In genomic region chr3:50588759-50589433, GRCh38 we compare ENCODE assay signal across 13 cellular contexts. TPM values are rescaled to one million over a fixed set of nuclear protein-coding genes. Genes with fewer than 3 reads are reported as not detected.
DNase-seq lines count a peak whose midpoint lies in the region; ATAC-seq and TF ChIP-seq lines count a peak whose summit lies in the region.
"Had no signal": no experiment of that assay in that cellular context is flagged by ENCODE, and none has a peak within 500 bp of the region (broad histone marks: within the 10 kb centered on the region; RNA-seq: fewer than 3 reads in every experiment).

No MANE protein-coding gene starts in this region.

- no peak overlapping the region for H3K4me3 ChIP-seq in HEK293 (ENCODE audit: low read depth, low read length)
- no peak overlapping the region for H3K4me3 ChIP-seq in mesenchymal stem cell (ENCODE audit: insufficient read depth in 1 of 2, low read depth in 1 of 2, low read length in 2 of 2)
- no peak overlapping the region for H3K4me3 ChIP-seq in coronary artery
- H3K4me3 ChIP-seq in HAP-1, result no peak overlapping the region
- H3K4me3 ChIP-seq: esophagus squamous epithelium, skin epidermis had no signal

- H3K4me3 Mint-ChIP-seq in CD4-positive, alpha-beta T cell, result peak overlapping the region; percentile 42
- peak overlapping the region; percentile 42 for H3K4me3 Mint-ChIP-seq in activated naive CD8-positive, alpha-beta T cell treated with anti-CD3 and anti-CD28 coated beads for 36 hours

- H2AK5ac ChIP-seq in mesenchymal stem cell (ENCODE audit: low read length, severe bottlenecking), result no peak overlapping the region

- no peak overlapping the region for H2BK120ac ChIP-seq in mesenchymal stem cell (ENCODE audit: low read depth, low read length)

- H2BK5ac ChIP-seq in mesenchymal stem cell (ENCODE audit: low read depth, low read length, poor library complexity, severe bottlenecking), result no peak overlapping the region

- 100% methylated on average over 3 of the region's 4 CpGs for WGBS in mesenchymal stem cell

- peak overlapping the region; percentile 27 for H3K9ac ChIP-seq in mesenchymal stem cell (ENCODE audit: low read length)

- no peaks in the 10 kb centered on the region for H3K79me1 ChIP-seq in mesenchymal stem cell (replicated peaks; ENCODE audit: low read length, poor library complexity, severe bottlenecking)

- no peak overlapping the region for H4K91ac ChIP-seq in mesenchymal stem cell (ENCODE audit: low read length)

- no peak overlapping the region for H3K14ac ChIP-seq in mesenchymal stem cell (ENCODE audit: low read length in 2 of 2)

- no peak overlapping the region for H3K4me2 ChIP-seq in mesenchymal stem cell (ENCODE audit: low read length, poor library complexity, severe bottlenecking)

- no peak overlapping the region for H3K18ac ChIP-seq in mesenchymal stem cell (ENCODE audit: low read depth in 1 of 2, low read length in 2 of 2)

- intact Hi-C loops in CD4-positive, alpha-beta T cell (cut with DNase I, micrococcal nuclease), result loop anchor here in 1 of 2 experiments (2.0 kb wide), 1 partner anchor 16 kb away; no protein-coding TSS in a partner anchor

- peaks cover 7% of the 10 kb centered on the region for H3K36me3 Mint-ChIP-seq in CD4-positive, alpha-beta T cell (ENCODE audit: low read depth)
- H3K36me3 Mint-ChIP-seq in activated naive CD8-positive, alpha-beta T cell treated with anti-CD3 and anti-CD28 coated beads for 36 hours, result peaks cover 45% of the 10 kb centered on the region

- H3K9me3 ChIP-seq in CD4-positive, alpha-beta T cell (ENCODE audit: control insufficient read depth, low read length), result no peaks in the 10 kb centered on the region
- no peaks in the 10 kb centered on the region for H3K9me3 ChIP-seq in HEK293 (ENCODE audit: control insufficient read depth, insufficient read depth, low read depth, low read length)
- no peaks in the 10 kb centered on the region for H3K9me3 ChIP-seq in mesenchymal stem cell (ENCODE audit: control insufficient read depth, low read length)
- no peaks in the 10 kb centered on the region for H3K9me3 ChIP-seq in HAP-1
- H3K9me3 ChIP-seq: esophagus squamous epithelium had no signal

- no peaks in the 10 kb centered on the region for H3K27me3 Mint-ChIP-seq in CD4-positive, alpha-beta T cell
- H3K27me3 Mint-ChIP-seq in activated naive CD8-positive, alpha-beta T cell treated with anti-CD3 and anti-CD28 coated beads for 36 hours, result no peaks in the 10 kb centered on the region

- no peaks in the 10 kb centered on the region for H3K27me3 ChIP-seq in CD4-positive, alpha-beta T cell (ENCODE audit: control insufficient read depth, insufficient read depth, low read length)
- no peaks in the 10 kb centered on the region for H3K27me3 ChIP-seq in mesenchymal stem cell (ENCODE audit: control insufficient read depth in 1 of 2, insufficient read depth in 1 of 2, low read length in 2 of 2)
- no peaks in the 10 kb centered on the region for H3K27me3 ChIP-seq in HAP-1 (ENCODE audit: low read depth)
- H3K27me3 ChIP-seq: esophagus squamous epithelium had no signal

- H2AFZ ChIP-seq in mesenchymal stem cell (ENCODE audit: low read depth, low read length), result no peak overlapping the region

- H4K8ac ChIP-seq in mesenchymal stem cell (ENCODE audit: low read length), result no peak overlapping the region

- CTCF ChIA-PET in CD4-positive, alpha-beta T cell (lab: Charles Lee), result interaction anchor here (3.9 to 8.4 kb wide), 4 partner anchors 12 to 27 kb away, joined by 20 to 114 read pairs (median 33); partner anchors contain the start of genes CISH and MAPKAPK3
- CTCF ChIA-PET in HEK293 (lab: Yijun Ruan, JAX), result interaction anchor here (0.6 to 1.5 kb wide), 4 partner anchors 16 to 506 kb away, joined by 3 to 6 read pairs (median 4); no protein-coding TSS in a partner anchor

- H3K36me3 ChIP-seq in HEK293 (ENCODE audit: control insufficient read depth in 2 of 2, insufficient read depth in 1 of 2, low read length in 2 of 2), result peaks cover 0 to 8% of the 10 kb centered on the region in 2 experiments; a peak in 1 of 3 replicates
- no peaks in the 10 kb centered on the region for H3K36me3 ChIP-seq in mesenchymal stem cell (ENCODE audit: control insufficient read depth in 1 of 2, insufficient read depth in 2 of 2, low read depth in 1 of 2, low read length in 2 of 2)
- peaks cover under 1% of the 10 kb centered on the region; the same call in 1 of the 2 replicates for H3K36me3 ChIP-seq in HAP-1 (replicated peaks)

- H3K4me1 ChIP-seq in HEK293 (ENCODE audit: control insufficient read depth, insufficient read depth, low read length), result no peaks in the 10 kb centered on the region
- H3K4me1 ChIP-seq in mesenchymal stem cell (ENCODE audit: control insufficient read depth, insufficient read depth, low read depth, low read length), result peaks cover 5% of the 10 kb centered on the region
- no peaks in the 10 kb centered on the region for H3K4me1 ChIP-seq in HAP-1

- POLR2A ChIA-PET in CD4-positive, alpha-beta T cell (lab: Charles Lee), result interaction anchor here (0.6 to 9.4 kb wide), 7 partner anchors 13 to 87 kb away, joined by 3 to 86 read pairs (median 11); partner anchors contain the start of genes C3orf18, CISH and HEMK1
- POLR2A ChIA-PET in HEK293 (lab: Yijun Ruan, JAX), result interaction anchor here (0.6 to 1.0 kb wide), 2 partner anchors 797 to 1427 kb away, joined by 3 read pairs; no protein-coding TSS in a partner anchor

- no peak for DNase-seq in CD4-positive, alpha-beta T cell
- no peak for DNase-seq in activated naive CD8-positive, alpha-beta T cell treated with anti-CD3 and anti-CD28 coated beads for 36 hours
- DNase-seq in mesenchymal stem cell (no peak), coronary artery (ENCODE audit: low spot score) (no peak), HAP-1 (ENCODE audit: low spot score in 2 of 2) (no peak), amniotic stem cell (lab: John Stamatoyannopoulos, UW) (no peak)
- DNase-seq: esophagus squamous epithelium, islet precursor cell, NCI-H1694 had no signal

- no peaks in the 10 kb centered on the region for H3K9me3 Mint-ChIP-seq in CD4-positive, alpha-beta T cell
- H3K9me3 Mint-ChIP-seq in activated naive CD8-positive, alpha-beta T cell treated with anti-CD3 and anti-CD28 coated beads for 36 hours, result no peaks in the 10 kb centered on the region

- TF ChIP-seq CTCF in CD4-positive, alpha-beta T cell (IDR thresholded peaks at IDR 0.05), result no peak
- no peak for TF ChIP-seq CTCF in HEK293 (tag by site-specific recombination; IDR thresholded peaks at IDR 0.05)
- TF ChIP-seq CTCF in coronary artery (IDR thresholded peaks at IDR 0.05), result no peak

- H2BK12ac ChIP-seq in mesenchymal stem cell (ENCODE audit: low read length in 2 of 2), result no peak overlapping the region

- in situ Hi-C loops in HAP-1 (cut with MboI; ENCODE audit: low sequenced_read_pairs), result no loop called here

- H2BK15ac ChIP-seq in mesenchymal stem cell (ENCODE audit: low read depth, poor library complexity, severe bottlenecking), result no peak overlapping the region

- ATAC-seq in CD4-positive, alpha-beta T cell (ENCODE audit: poor library complexity), result no peak
- no peak for ATAC-seq in GM18868 (IDR thresholded peaks at IDR 0.05; ENCODE audit: unreplicated experiment)

- H3K27ac Mint-ChIP-seq in CD4-positive, alpha-beta T cell, result peak overlapping the region; percentile 86
- H3K27ac Mint-ChIP-seq in activated naive CD8-positive, alpha-beta T cell treated with anti-CD3 and anti-CD28 coated beads for 36 hours, result peak overlapping the region; percentile 99

- H3K23ac ChIP-seq in mesenchymal stem cell (ENCODE audit: low read length in 2 of 2), result no peak overlapping the region

- no peak overlapping the region for H3K4ac ChIP-seq in mesenchymal stem cell (ENCODE audit: low read depth in 1 of 2, low read length in 2 of 2)

- H3K4me1 Mint-ChIP-seq in CD4-positive, alpha-beta T cell (ENCODE audit: low read depth), result peaks cover 55% of the 10 kb centered on the region
- H3K4me1 Mint-ChIP-seq in activated naive CD8-positive, alpha-beta T cell treated with anti-CD3 and anti-CD28 coated beads for 36 hours, result peaks cover 88% of the 10 kb centered on the region

- H3K27ac ChIP-seq in CD4-positive, alpha-beta T cell (ENCODE audit: low read depth, low read length), result no peak overlapping the region
- no peak overlapping the region for H3K27ac ChIP-seq in HEK293 (ENCODE audit: extremely low read depth, low read depth, low read length)
- no peak overlapping the region for H3K27ac ChIP-seq in mesenchymal stem cell (ENCODE audit: low read length, poor library complexity, severe bottlenecking)
- no peak overlapping the region for H3K27ac ChIP-seq in coronary artery
- H3K27ac ChIP-seq: esophagus squamous epithelium had no signal

TF ChIP-seq in HEK293, 187 proteins besides CTCF, POLR2A, EP300 and RAD21:
- TF ChIP-seq ZNF558 (tag by site-specific recombination; IDR thresholded peaks at IDR 0.05), result no peak
- peak; percentile 36; the same call in 1 of the 2 replicates for TF ChIP-seq ZNF16 (tag by site-specific recombination; IDR thresholded peaks at IDR 0.05; ENCODE audit: low read depth)
TF ChIP-seq in HEK293: peak in this region for 1.

RNA-seq across cellular contexts. Expression of gene HEMK1, which starts 19.6 kb away (rescaled TPM):
- total RNA-seq in CD4-positive, alpha-beta T cell, result 10 to 100 TPM; 12.4 to 14.6 TPM
- total RNA-seq in activated naive CD8-positive, alpha-beta T cell treated with anti-CD3 and anti-CD28 coated beads for 36 hours, result 10 to 100 TPM; 59.8 to 64.7 TPM
- polyA plus RNA-seq in mesenchymal stem cell (2013, experiment 1 of 2), result 13.9 TPM
- 15.8 TPM for polyA plus RNA-seq in mesenchymal stem cell (2013, experiment 2 of 2)

RNA-seq across cellular contexts. Expression of gene C3orf18, which starts 21.3 kb away (rescaled TPM):
- total RNA-seq in CD4-positive, alpha-beta T cell, result 1 to 10 TPM; 3.9 to 5.2 TPM
- 10 to 100 TPM; 15.9 to 17.1 TPM for total RNA-seq in activated naive CD8-positive, alpha-beta T cell treated with anti-CD3 and anti-CD28 coated beads for 36 hours
- polyA plus RNA-seq in mesenchymal stem cell (2013, experiment 1 of 2), result 5.1 TPM
- polyA plus RNA-seq in mesenchymal stem cell (2013, experiment 2 of 2), result 5.3 TPM

RNA-seq across cellular contexts. Expression of gene CISH, which starts 22.7 kb away (rescaled TPM):
- 1 to 10 TPM; 3.5 to 3.7 TPM for total RNA-seq in CD4-positive, alpha-beta T cell
- 100 to 1,000 TPM; 192 to 193 TPM for total RNA-seq in activated naive CD8-positive, alpha-beta T cell treated with anti-CD3 and anti-CD28 coated beads for 36 hours
- 2.9 TPM for polyA plus RNA-seq in mesenchymal stem cell (2013, experiment 1 of 2)
- polyA plus RNA-seq in mesenchymal stem cell (2013, experiment 2 of 2), result 2.9 TPM
- polyA plus RNA-seq: neural cell had no signal

RNA-seq across cellular contexts. Expression of gene MAPKAPK3, which starts 28.1 kb away (rescaled TPM):
- total RNA-seq in CD4-positive, alpha-beta T cell, result 10 to 100 TPM; 16.4 to 16.6 TPM
- total RNA-seq in activated naive CD8-positive, alpha-beta T cell treated with anti-CD3 and anti-CD28 coated beads for 36 hours, result 100 to 1,000 TPM; 166 to 171 TPM
- polyA plus RNA-seq in mesenchymal stem cell (2013, experiment 1 of 2), result 28.7 TPM
- polyA plus RNA-seq in mesenchymal stem cell (2013, experiment 2 of 2), result 28.9 TPM

Comparison
In these comparisons a context has a peak if more than half of its experiments do, and no peak if none do; other contexts are left out.
1. RNA of gene CISH, which starts 22.7 kb away (total RNA-seq): 192 to 193 TPM in activated naive CD8-positive, alpha-beta T cell treated with anti-CD3 and anti-CD28 coated beads for 36 hours; 3.5 to 3.7 TPM in CD4-positive, alpha-beta T cell; every median in the first group is over 10 times any median in the second.